ENCODE assay signal across 8 cellular contexts in genomic region chr12:93441111-93441616, GRCh38. TPM values are rescaled to one million over a fixed set of nuclear protein-coding genes. Genes with fewer than 3 reads are reported as not detected.
DNase-seq lines count a peak whose midpoint lies in the region; ATAC-seq and TF ChIP-seq lines count a peak whose summit lies in the region.

No MANE protein-coding gene starts in this region.

- TF ChIP-seq CTCF in mucosa of descending colon (IDR thresholded peaks at IDR 0.05): no peak

- H3K4me1 ChIP-seq in HUES6 (ENCODE audit: control insufficient read depth, insufficient read depth, low read length) (peaks cover 37% of the 10 kb centered on the region), mucosa of descending colon (ENCODE audit: low read depth) (peaks cover 19% of the 10 kb centered on the region)
- peaks cover 40% of the 10 kb centered on the region for H3K4me1 ChIP-seq in effector memory CD4-positive, alpha-beta T cell (ENCODE audit: control insufficient read depth, insufficient read depth, low read length, poor library complexity, severe bottlenecking)

- H3K9ac ChIP-seq in HUES6 (ENCODE audit: low read length): peak overlapping the region; percentile 99

- peak; percentile 46 for ATAC-seq in mucosa of descending colon
- no peak for ATAC-seq in HG02610 (IDR thresholded peaks at IDR 0.05; ENCODE audit: unreplicated experiment)

- H3K4me3 ChIP-seq in HUES6 (ENCODE audit: low read depth, low read length) (peak overlapping the region; percentile 90), mucosa of descending colon (peak overlapping the region; percentile 100)
- peak overlapping the region; percentile 87 for H3K4me3 ChIP-seq in effector memory CD4-positive, alpha-beta T cell (ENCODE audit: insufficient read depth, low read depth, low read length, poor library complexity, severe bottlenecking)

- intact Hi-C loops in mucosa of descending colon (cut with DNase I, micrococcal nuclease): no loop called here

- H3K9me3 ChIP-seq in HUES6 (ENCODE audit: control insufficient read depth, insufficient read depth, low read depth, low read length): no peaks in the 10 kb centered on the region
- no peaks in the 10 kb centered on the region for H3K9me3 ChIP-seq in effector memory CD4-positive, alpha-beta T cell (ENCODE audit: control insufficient read depth, low read length)
- no peaks in the 10 kb centered on the region for H3K9me3 ChIP-seq in mucosa of descending colon

- H3K27me3 ChIP-seq in HUES6 (ENCODE audit: control insufficient read depth, insufficient read depth, low read length): no peaks in the 10 kb centered on the region
- H3K27me3 ChIP-seq in effector memory CD4-positive, alpha-beta T cell (replicated peaks; ENCODE audit: control insufficient read depth, insufficient read depth, low read length, poor library complexity, severe bottlenecking): no peaks in the 10 kb centered on the region

- H3K36me3 ChIP-seq in HUES6 (ENCODE audit: control insufficient read depth, insufficient read depth, low read length): no peaks in the 10 kb centered on the region
- H3K36me3 ChIP-seq in effector memory CD4-positive, alpha-beta T cell (ENCODE audit: control insufficient read depth, insufficient read depth, low read length): no peaks in the 10 kb centered on the region
- H3K36me3 ChIP-seq in mucosa of descending colon (ENCODE audit: low read depth): no peaks in the 10 kb centered on the region

- DNase-seq in GM03348 (ENCODE audit: low spot score) (peak; percentile 71), mucosa of descending colon (peak; percentile 52 to 76 (median 73)), substantia nigra (lab: John Stamatoyannopoulos, UW) (peak in 16 of 49 donors; percentile 1 to 67 (median 26)), HuH-7 (ENCODE audit: low spot score) (no peak)
- DNase-seq in activated CD4-positive, alpha-beta T cell treated with anti-CD3 and anti-CD28 coated beads, Interleukin-2, amount 50 U/mL, for 4 hours: peak; percentile 9 to 15
- DNase-seq in effector memory CD4-positive, alpha-beta T cell: peak; percentile 25 to 27 (median 25)

- H3K27ac ChIP-seq in HUES6 (ENCODE audit: low read depth, low read length) (peak overlapping the region; percentile 99), substantia nigra (ENCODE audit: low read depth, low read length, poor library complexity, severe bottlenecking) (peak overlapping the region; percentile 88)
- peak overlapping the region; percentile 92 for H3K27ac ChIP-seq in effector memory CD4-positive, alpha-beta T cell (ENCODE audit: insufficient read depth, low read length, poor library complexity, severe bottlenecking)

RNA-seq across cellular contexts. Expression of gene UBE2N, which starts 0.6 kb away (rescaled TPM):
- 10 to 100 TPM; 65.5 to 92.2 (median 81.3) TPM for total RNA-seq in mucosa of descending colon

RNA-seq across cellular contexts. Expression of gene MRPL42, which starts 26.1 kb away (rescaled TPM):
- total RNA-seq in mucosa of descending colon: 10 to 100 TPM; 51.3 to 62.4 (median 61.5) TPM
